1 cellular context compared by ENCODE assay signal in genomic region chr16:3158498-3159314, GRCh38.
TF ChIP-seq lines count a peak whose summit lies in the region.

No MANE protein-coding gene starts in this region.

TF ChIP-seq in K562, 482 proteins besides CTCF, POLR2A, EP300 and RAD21 (continued from another document and continues in another):
- TF ChIP-seq HMBOX1 (IDR thresholded peaks at IDR 0.05) (no peak), NELFE (IDR thresholded peaks at IDR 0.05; ENCODE audit: insufficient read depth, insufficient read length) (no peak), CHCHD3 (CRISPR knock-in tag; IDR thresholded peaks at IDR 0.05) (no peak), EP400 (IDR thresholded peaks at IDR 0.05) (peak; percentile 73; the same call in 1 of the 2 replicates), RBBP5 (IDR thresholded peaks at IDR 0.05; ENCODE audit: borderline replicate concordance, insufficient read depth, low read length, poor library complexity, severe bottlenecking) (peak; percentile 57), NR0B1 (IDR thresholded peaks at IDR 0.05; ENCODE audit: partially characterized antibody) (no peak), ZKSCAN8 (CRISPR knock-in tag; IDR thresholded peaks at IDR 0.05) (no peak), ATF3 (IDR thresholded peaks at IDR 0.05) (no peak), ATF3 (CRISPR knock-in tag; conservative IDR thresholded peaks at IDR 0.05) (peak; percentile 41; the same call in 1 of the 2 replicates), POLR2H (tag; IDR thresholded peaks at IDR 0.05; ENCODE audit: low read depth) (peak; percentile 99), MLX (CRISPR knock-in tag; conservative IDR thresholded peaks at IDR 0.05) (no peak), TAF1 (IDR thresholded peaks at IDR 0.05; ENCODE audit: control insufficient read depth, extremely low read depth, insufficient read depth, low read length, severe bottlenecking) (peak; percentile 49), MYNN (IDR thresholded peaks at IDR 0.05) (peak; percentile 30; the same call in 1 of the 2 replicates), MYNN (CRISPR knock-in tag; IDR thresholded peaks at IDR 0.05) (no peak), L3MBTL2 (IDR thresholded peaks at IDR 0.05) (peak; percentile 64), MAFF (IDR thresholded peaks at IDR 0.05; ENCODE audit: low read length) (no peak), ZBTB7A (IDR thresholded peaks at IDR 0.05; ENCODE audit: borderline replicate concordance, control insufficient read depth, low read depth, low read length) (peak; percentile 89; the same call in 1 of the 2 replicates), ETV6 (IDR thresholded peaks at IDR 0.05; ENCODE audit: borderline replicate concordance in 1 of 2, low read depth in 2 of 2, low read length in 1 of 2) (peak in 1 of 2 experiments; percentile 31; a peak in 1 of 4 replicates), ETV6 (CRISPR knock-in tag; IDR thresholded peaks at IDR 0.05; ENCODE audit: borderline replicate concordance) (no peak), PRDM10 (IDR thresholded peaks at IDR 0.05; ENCODE audit: partially characterized antibody) (peak; percentile 70), ZNF143 (CRISPR knock-in tag; IDR thresholded peaks at IDR 0.05) (no peak), ARID2 (IDR thresholded peaks at IDR 0.05) (no peak), NR2C2 (CRISPR knock-in tag; IDR thresholded peaks at IDR 0.05) (peak; percentile 36; the same call in 1 of the 2 replicates), NR2C2 (tag; IDR thresholded peaks at IDR 0.05) (peak; percentile 69), NEUROD1 (IDR thresholded peaks at IDR 0.05; ENCODE audit: borderline replicate concordance, low read depth, low read length, partially characterized antibody) (no peak), ZNF431 (CRISPR knock-in tag; IDR thresholded peaks at IDR 0.05) (peak; percentile 35; the same call in 1 of the 2 replicates), E2F3 (CRISPR knock-in tag; IDR thresholded peaks at IDR 0.05) (peak; percentile 75; the same call in 1 of the 2 replicates), EWSR1 (IDR thresholded peaks at IDR 0.05; ENCODE audit: borderline replicate concordance, low read depth, partially characterized antibody) (no peak), CREM (IDR thresholded peaks at IDR 0.05; ENCODE audit: low read depth) (peak; percentile 91), ZNF639 (CRISPR knock-in tag; conservative IDR thresholded peaks at IDR 0.05 in 1 of 2, IDR thresholded peaks at IDR 0.05 in 1 of 2) (no peak; a peak in 1 of 4 replicates), ZNF121 (CRISPR knock-in tag; conservative IDR thresholded peaks at IDR 0.05) (no peak), ZNF766 (CRISPR knock-in tag; conservative IDR thresholded peaks at IDR 0.05) (0 out of 2 replicates have a peak, but pooled peaks have one; percentile 51), ZNF77 (CRISPR knock-in tag; IDR thresholded peaks at IDR 0.05) (no peak), ZNF24 (IDR thresholded peaks at IDR 0.05) (peak; percentile 49; the same call in 1 of the 2 replicates), KLF1 (tag; IDR thresholded peaks at IDR 0.05) (no peak), ERF (CRISPR knock-in tag; IDR thresholded peaks at IDR 0.05) (peak; percentile 83; the same call in 1 of the 2 replicates), MGA (IDR thresholded peaks at IDR 0.05) (peak; percentile 58; the same call in 1 of the 2 replicates), NONO (IDR thresholded peaks at IDR 0.05; ENCODE audit: low read depth in 2 of 2, low read length in 1 of 2) (peak in 1 of 2 experiments; percentile 38; a peak in 1 of 4 replicates), SAP30 (IDR thresholded peaks at IDR 0.05; ENCODE audit: borderline replicate concordance, insufficient read depth, low read depth, low read length, poor library complexity, severe bottlenecking) (peak; percentile 36), MTA3 (IDR thresholded peaks at IDR 0.05; ENCODE audit: borderline replicate concordance) (peak; percentile 68; the same call in 1 of the 2 replicates), FIP1L1 (IDR thresholded peaks at IDR 0.05; ENCODE audit: low read depth, low read length, poor library complexity, severe bottlenecking) (peak; percentile 2), RCOR1 (IDR thresholded peaks at IDR 0.05; ENCODE audit: borderline replicate concordance in 1 of 2, low read depth in 2 of 2, low read length in 2 of 2) (peak in 1 of 2 experiments; percentile 44; a peak in 2 of 4 replicates), GABPB2 (CRISPR knock-in tag; conservative IDR thresholded peaks at IDR 0.05) (no peak), BRD9 (IDR thresholded peaks at IDR 0.05; ENCODE audit: low read depth, partially characterized antibody) (peak; percentile 69)
